8 cellular contexts compared by ENCODE assay signal in the genomic region with DNA sequence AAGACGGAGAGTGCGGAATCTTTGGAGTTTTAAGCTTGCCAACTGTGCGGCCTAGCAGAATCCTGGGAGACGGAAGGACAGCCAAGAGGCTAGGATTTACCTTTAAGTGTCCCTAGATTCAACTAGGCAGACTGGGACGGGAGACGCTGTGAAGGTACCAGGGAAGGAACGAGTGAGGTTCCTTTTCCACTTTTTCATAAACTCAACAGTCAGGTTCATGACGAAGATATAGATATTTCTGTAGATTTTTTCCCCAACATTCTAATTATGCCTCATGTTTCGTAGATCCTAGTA. TPM values are rescaled to one million over a fixed set of nuclear protein-coding genes. Genes with fewer than 3 reads are reported as not detected.
DNase-seq lines count a peak whose midpoint lies in the region; ATAC-seq, FAIRE-seq and TF ChIP-seq lines count a peak whose summit lies in the region.

No MANE protein-coding gene starts in this region.

- WGBS in esophagus squamous epithelium, 2 donors: 0 to 1% methylated on average over 8 to 9 of the region's 9 CpGs
- WGBS in pancreas, 2 donors: 0% methylated on average over 9 of the region's 9 CpGs

- peak overlapping the region; percentile 100 for H3K4me2 ChIP-seq in PC-9

- CTCF ChIA-PET in PC-9 (lab: Charles Lee): no interaction called here

- H3K79me2 ChIP-seq in PC-9 (ENCODE audit: low read depth): peaks cover 67% of the 10 kb centered on the region

- no peaks in the 10 kb centered on the region for H3K27me3 ChIP-seq in PC-9 (ENCODE audit: insufficient read depth, low read depth)
- H3K27me3 ChIP-seq in esophagus squamous epithelium: no peaks in the 10 kb centered on the region
- no peaks in the 10 kb centered on the region for H3K27me3 ChIP-seq in pancreas

- peak overlapping the region; percentile 76 for H3K4me3 ChIP-seq in PC-9
- H3K4me3 ChIP-seq in esophagus squamous epithelium: peak overlapping the region; percentile 81 to 99 (median 90)
- H3K4me3 ChIP-seq in pancreas: peak overlapping the region; percentile 89 to 99 (median 96)

- TF ChIP-seq POLR2A in esophagus squamous epithelium (IDR thresholded peaks at IDR 0.05): no peak

- no peaks in the 10 kb centered on the region for H3K9me3 ChIP-seq in PC-9 (ENCODE audit: insufficient read depth, low read depth)
- no peaks in the 10 kb centered on the region for H3K9me3 ChIP-seq in esophagus squamous epithelium
- no peaks in the 10 kb centered on the region for H3K9me3 ChIP-seq in pancreas

- POLR2A ChIA-PET in PC-9 (lab: Charles Lee; ENCODE audit: unreplicated experiment): interaction anchor here (0.7 to 1.4 kb wide), 3 partner anchors 16 to 69 kb away, joined by 5 to 34 read pairs (median 6); a partner anchor contains a TSS

- H3K36me3 ChIP-seq in PC-9 (ENCODE audit: low read depth) (peaks cover 16% of the 10 kb centered on the region), esophagus squamous epithelium (peaks cover 0 to 30% (median 0%) of the 10 kb centered on the region in 3 donors), pancreas (no peaks in the 10 kb centered on the region)

- ATAC-seq in GM18498 (IDR thresholded peaks at IDR 0.05; ENCODE audit: unreplicated experiment): peak; percentile 1
- ATAC-seq in pancreas: peak; percentile 18 to 36 (median 26)

- DNase-seq in PC-9 (no peak), esophagus squamous epithelium (lab: John Stamatoyannopoulos, UW) (no peak), pancreas (no peak), GDM1 (lab: John Stamatoyannopoulos, UW) (no peak), NCI-H2107 (lab: John Stamatoyannopoulos, UW) (no peak), GM19238 (ENCODE audit: insufficient read length, low spot score) (no peak)
- no peak for DNase-seq in activated CD4-positive, alpha-beta T cell treated with anti-CD3 and anti-CD28 coated beads, Interleukin-2, amount 50 U/mL, for 4 hours

- H3K27ac ChIP-seq in PC-9 (peak overlapping the region; percentile 96), esophagus squamous epithelium (peak overlapping the region; percentile 99 to 100 (median 100)), pancreas (peak overlapping the region; percentile 87 to 99 (median 96))

- H2AFZ ChIP-seq in PC-9: peak overlapping the region; percentile 76

- H3K4me1 ChIP-seq in PC-9 (replicated peaks; ENCODE audit: insufficient read depth) (peaks cover 30% of the 10 kb centered on the region), esophagus squamous epithelium (peaks cover 5 to 57% (median 22%) of the 10 kb centered on the region in 3 donors), pancreas (peaks cover 9 to 28% (median 10%) of the 10 kb centered on the region in 3 donors)

- peaks cover 6% of the 10 kb centered on the region; the same call in 1 of the 2 replicates for H3F3A ChIP-seq in PC-9 (ENCODE audit: insufficient read depth, low read depth)

- intact Hi-C loops in PC-9 (cut with micrococcal nuclease; ENCODE audit: unreplicated experiment): loop anchor here (2.0 kb wide), 1 partner anchor 35 kb away; no protein-coding TSS in a partner anchor
- intact Hi-C loops in esophagus squamous epithelium (cut with DNase I): no loop called here
- intact Hi-C loops in pancreas (cut with DNase I): no loop called here

- BruUV-seq in PC-9 (replicated peaks; lab: Mats Ljungman, UMichigan): TSS peak; percentile 67

- no peak for TF ChIP-seq CTCF in PC-9 (conservative IDR thresholded peaks at IDR 0.05)
- no peak for TF ChIP-seq CTCF in esophagus squamous epithelium (IDR thresholded peaks at IDR 0.05)
- no peak for TF ChIP-seq CTCF in pancreas (IDR thresholded peaks at IDR 0.05)

- no peaks in the 10 kb centered on the region for H4K20me1 ChIP-seq in PC-9 (ENCODE audit: insufficient read depth)

- FAIRE-seq in pancreas (lab: Jason Lieb, UNC): no peak

- no peaks in the 10 kb centered on the region for H3K9me2 ChIP-seq in PC-9 (ENCODE audit: insufficient read depth)

RNA-seq across cellular contexts. Expression of a gene that starts 0.6 kb away (rescaled TPM):
- 21.7 and 22.0 TPM in 2 replicates for total RNA-seq in PC-9 (2021)
- total RNA-seq in esophagus squamous epithelium: 10 to 100 TPM in 3 of 4 donors, 1 to 10 TPM in 1; 9.2 to 21.6 (median 16.3) TPM
- total RNA-seq in pancreas: 1 to 10 TPM; 4.6 to 9.7 (median 5.4) TPM
- polyA plus RNA-seq in pancreas: 1 to 10 TPM; 2.9 to 4.9 TPM
